In genomic region chr11:63573881-63574855, GRCh38 we compare ENCODE assay signal across 8 cellular contexts. TPM values are rescaled to one million over a fixed set of nuclear protein-coding genes. Genes with fewer than 3 reads are reported as not detected.
DNase-seq lines count a peak whose midpoint lies in the region; ATAC-seq and TF ChIP-seq lines count a peak whose summit lies in the region.

No MANE protein-coding gene starts in this region.

- peak overlapping the region; percentile 71 for H3K4me3 Mint-ChIP-seq in activated T-helper 17 cell treated with anti-CD3 and anti-CD28 coated beads, Interleukin-2, amount 50 U/mL, for 72 hours

- H3K18ac ChIP-seq in IMR-90 (ENCODE audit: low read depth, low read length), result peak overlapping the region; percentile 58

- BruUV-seq in IMR-90 (replicated peaks; lab: Mats Ljungman, UMichigan), result no TSS peak

- peaks cover 14% of the 10 kb centered on the region for H3K4me1 Mint-ChIP-seq in activated T-helper 17 cell treated with anti-CD3 and anti-CD28 coated beads, Interleukin-2, amount 50 U/mL, for 72 hours

- dilution Hi-C loops in IMR-90 (cut with HindIII; ENCODE audit: low sequenced_read_pairs, unreplicated experiment), result no loop called here

- ATAC-seq in IMR-90 (ENCODE audit: low read depth), result peak; percentile 99
- ATAC-seq in activated T-helper 17 cell treated with anti-CD3 and anti-CD28 coated beads, Interleukin-2, amount 50 U/mL, for 72 hours (replicated peaks), result peak; percentile 83

- H3K36me3 ChIP-seq in IMR-90 (ENCODE audit: control insufficient read depth, insufficient read depth, low read length) (no peaks in the 10 kb centered on the region), left ventricle myocardium inferior (no peaks in the 10 kb centered on the region), sigmoid colon (no peaks in the 10 kb centered on the region)

- peak overlapping the region; percentile 1 for H2BK5ac ChIP-seq in IMR-90 (ENCODE audit: low read depth, low read length, poor library complexity, severe bottlenecking)

- H3K9me3 ChIP-seq in IMR-90 (ENCODE audit: control insufficient read depth, insufficient read depth, low read length) (no peaks in the 10 kb centered on the region), left ventricle myocardium inferior (replicated peaks) (peaks cover 4% of the 10 kb centered on the region), sigmoid colon (no peaks in the 10 kb centered on the region)

- peak overlapping the region; percentile 64; the same call in 1 of the 3 replicates for H2BK15ac ChIP-seq in IMR-90 (ENCODE audit: low read depth, low read length)

- H3K4me1 ChIP-seq in IMR-90 (ENCODE audit: control insufficient read depth, insufficient read depth, low read length) (peaks cover 8% of the 10 kb centered on the region), left ventricle myocardium inferior (peaks cover 25% of the 10 kb centered on the region), sigmoid colon (peaks cover 0 to 23% (median 15%) of the 10 kb centered on the region in 4 donors)

- TF ChIP-seq POLR2A in IMR-90 (IDR thresholded peaks at IDR 0.05; ENCODE audit: low read depth, low read length) (no peak), sigmoid colon (IDR thresholded peaks at IDR 0.05) (no peak)

- no peak for TF ChIP-seq EP300 in sigmoid colon (IDR thresholded peaks at IDR 0.05)

- TF ChIP-seq CTCF in IMR-90 (conservative IDR thresholded peaks at IDR 0.05; ENCODE audit: low read depth, low read length) (peak; percentile 19; the same call in 1 of the 2 replicates), left ventricle myocardium inferior (IDR thresholded peaks at IDR 0.05; ENCODE audit: borderline replicate concordance) (peak; percentile 9), sigmoid colon (IDR thresholded peaks at IDR 0.05) (no peak)

- no peak for TF ChIP-seq RAD21 in IMR-90 (IDR thresholded peaks at IDR 0.05; ENCODE audit: low read length)

- H3K27ac ChIP-seq in IMR-90 (ENCODE audit: insufficient read depth, low read length) (peak overlapping the region; percentile 45; the same call in 1 of the 2 replicates), left ventricle myocardium inferior (replicated peaks) (peak overlapping the region; percentile 80), sigmoid colon (peak overlapping the region; percentile 77 to 85 (median 80))

- no peaks in the 10 kb centered on the region for H3K79me1 ChIP-seq in IMR-90 (ENCODE audit: low read depth in 1 of 2, low read length in 2 of 2)

- peaks cover 8% of the 10 kb centered on the region for H3K9me1 ChIP-seq in IMR-90 (ENCODE audit: insufficient read depth, low read length)

- peak overlapping the region; percentile 91 for H3K14ac ChIP-seq in IMR-90 (replicated peaks; ENCODE audit: low read depth, low read length)

- peak overlapping the region; percentile 85 for H3K4ac ChIP-seq in IMR-90 (ENCODE audit: low read depth, low read length)

- intact Hi-C loops in IMR-90 (cut with micrococcal nuclease) (no loop called here), left ventricle myocardium inferior (cut with micrococcal nuclease) (no loop called here), sigmoid colon (cut with DNase I) (loop anchor here (2.0 kb wide), 1 partner anchor 37 kb away; the partner anchor contains the start of gene PLAAT4)

- H3K23ac ChIP-seq in IMR-90 (ENCODE audit: low read depth, low read length), result 0 out of 2 replicates have a peak overlapping the region, but pooled peaks have one; percentile 21

- H4K8ac ChIP-seq in IMR-90 (ENCODE audit: low read depth in 2 of 2, low read length in 2 of 2), result peak overlapping the region; percentile 95 to 96

- H2BK120ac ChIP-seq in IMR-90 (ENCODE audit: low read depth, low read length), result peak overlapping the region; percentile 61; the same call in 1 of the 2 replicates

- no peaks in the 10 kb centered on the region for H3K36me3 Mint-ChIP-seq in activated T-helper 17 cell treated with anti-CD3 and anti-CD28 coated beads, Interleukin-2, amount 50 U/mL, for 72 hours (ENCODE audit: low read depth)

- no peaks in the 10 kb centered on the region for H3K9me3 Mint-ChIP-seq in activated T-helper 17 cell treated with anti-CD3 and anti-CD28 coated beads, Interleukin-2, amount 50 U/mL, for 72 hours

- POLR2A ChIA-PET in IMR-90 (lab: Charles Lee; ENCODE audit: unreplicated experiment), result no interaction called here

- peak overlapping the region; percentile 44; the same call in 1 of the 2 replicates for H3K56ac ChIP-seq in IMR-90 (ENCODE audit: extremely low read depth, insufficient read depth, low read length)

- peak overlapping the region; percentile 72 for H4K91ac ChIP-seq in IMR-90 (ENCODE audit: insufficient read depth, low read depth, low read length)

- 57% methylated on average over 4 of the region's 15 CpGs; no CpG with 5 or more reads in 1 of the 2 experiments for WGBS in IMR-90 (ENCODE audit: extremely low coverage in 2 of 2, insufficient read length in 1 of 2), 2 experiments
- 32 to 40% methylated on average over 15 of the region's 15 CpGs for WGBS in sigmoid colon, 2 donors

- H4K20me1 ChIP-seq in IMR-90 (ENCODE audit: insufficient read depth, low read length), result no peaks in the 10 kb centered on the region

- H3K27me3 Mint-ChIP-seq in activated T-helper 17 cell treated with anti-CD3 and anti-CD28 coated beads, Interleukin-2, amount 50 U/mL, for 72 hours, result no peaks in the 10 kb centered on the region

- H3K4me3 ChIP-seq in IMR-90 (ENCODE audit: insufficient read depth, low read depth, low read length), result peak overlapping the region; percentile 21; the same call in 1 of the 2 replicates
- peak overlapping the region; percentile 50 for H3K4me3 ChIP-seq in left ventricle myocardium inferior
- H3K4me3 ChIP-seq in sigmoid colon, result peak overlapping the region; percentile 16 to 41 (median 35)

- in situ Hi-C loops in IMR-90 (cut with MboI; ENCODE audit: low sequenced_read_pairs), result no loop called here
- in situ Hi-C loops in G401 (cut with HindIII; ENCODE audit: low sequenced_read_pairs), result no loop called here

- peak overlapping the region; percentile 30; the same call in 1 of the 2 replicates for H2BK20ac ChIP-seq in IMR-90 (ENCODE audit: low read depth, low read length)

- peak overlapping the region; percentile 71 for H2AK9ac ChIP-seq in IMR-90 (replicated peaks; ENCODE audit: low read depth, low read length, poor library complexity)

- peak overlapping the region; percentile 10; the same call in 1 of the 2 replicates for H3K9ac ChIP-seq in IMR-90 (ENCODE audit: low read depth, low read length)

- peak overlapping the region; percentile 74 for H3K4me2 ChIP-seq in IMR-90 (ENCODE audit: low read depth, low read length)

- H3K27ac Mint-ChIP-seq in activated T-helper 17 cell treated with anti-CD3 and anti-CD28 coated beads, Interleukin-2, amount 50 U/mL, for 72 hours, result peak overlapping the region; percentile 93

- DNase-seq in NCI-H146 (lab: John Stamatoyannopoulos, UW) (peak; percentile 28), NCI-H146 treated with DMSO at 0.1 percent for 48 hours (lab: John Stamatoyannopoulos, UW; ENCODE audit: unreplicated experiment) (no peak), IMR-90 (peak; percentile 85), left ventricle myocardium inferior (peak; percentile 26), sigmoid colon (peak; percentile 80), KG1 (lab: John Stamatoyannopoulos, UW) (no peak), G401 (ENCODE audit: low spot score) (no peak)

- peak overlapping the region; percentile 76 for H4K5ac ChIP-seq in IMR-90 (ENCODE audit: low read depth, low read length)

- H2AK5ac ChIP-seq in IMR-90 (ENCODE audit: low read depth, low read length), result peak overlapping the region; percentile 73; the same call in 1 of the 2 replicates

- H3K27me3 ChIP-seq in IMR-90 (ENCODE audit: control insufficient read depth, insufficient read depth, low read length) (no peaks in the 10 kb centered on the region), left ventricle myocardium inferior (ENCODE audit: low read depth) (no peaks in the 10 kb centered on the region), sigmoid colon (no peaks in the 10 kb centered on the region)

- peak overlapping the region; percentile 87 for H2AFZ ChIP-seq in IMR-90 (replicated peaks; ENCODE audit: low read length, poor library complexity)

- CTCF ChIA-PET in IMR-90 (lab: Yijun Ruan, JAX), result interaction anchor here (0.7 kb wide), 1 partner anchor 19 kb away, joined by 3 read pairs; no protein-coding TSS in a partner anchor

RNA-seq across cellular contexts. Expression of gene PLAAT2, which starts 11.0 kb away (rescaled TPM):
- total RNA-seq in IMR-90 (2012; rRNA removed) (not detected in 2 replicates), left ventricle myocardium inferior (not detected), sigmoid colon (under 1 TPM in 1 of 4 donors, not detected in 3; 0.71 TPM)
- polyA plus RNA-seq in IMR-90 (2012; rRNA removed) (not detected in 2 replicates), sigmoid colon (100 to 1,000 TPM in 2 of 3 donors, 10 to 100 TPM in 1; 27.0 to 233 (median 112) TPM)
- not detected in 2 replicates for polyA plus RNA-seq in IMR-90 (2012; cell fraction: cytosol; rRNA removed)
- polyA plus RNA-seq in IMR-90 (2012; cell fraction: nucleus; rRNA removed; ENCODE audit: low replicate concordance), result not detected in 2 replicates
- total RNA-seq in activated T-helper 17 cell treated with anti-CD3 and anti-CD28 coated beads, Interleukin-2, amount 50 U/mL, for 72 hours, result not detected
- not detected in 2 replicates for total RNA-seq in G401 (2014; rRNA removed; shearing (Covaris generic))

RNA-seq across cellular contexts. Expression of gene PLAAT4, which starts 37.6 kb away (rescaled TPM):
- total RNA-seq in IMR-90 (2012; rRNA removed), result 0.18 TPM in 1 of 2 replicates, not detected in the other
- 0.17 and 0.34 TPM in 2 replicates for polyA plus RNA-seq in IMR-90 (2012; rRNA removed)
- 1.3 and 1.4 TPM in 2 replicates for polyA plus RNA-seq in IMR-90 (2012; cell fraction: cytosol; rRNA removed)
- 0.17 and 0.86 TPM in 2 replicates for polyA plus RNA-seq in IMR-90 (2012; cell fraction: nucleus; rRNA removed; ENCODE audit: low replicate concordance)
- 10 to 100 TPM; 20.7 to 22.1 TPM for total RNA-seq in activated T-helper 17 cell treated with anti-CD3 and anti-CD28 coated beads, Interleukin-2, amount 50 U/mL, for 72 hours
- total RNA-seq in left ventricle myocardium inferior, result 15.5 TPM
- 10 to 100 TPM; 36.7 to 49.9 (median 42.8) TPM for total RNA-seq in sigmoid colon
- 100 to 1,000 TPM in 2 of 3 donors, 10 to 100 TPM in 1; 63.1 to 262 (median 114) TPM for polyA plus RNA-seq in sigmoid colon
- total RNA-seq in G401 (2014; rRNA removed; shearing (Covaris generic)), result not detected in 2 replicates

RNA-seq across cellular contexts. Expression of gene PLAAT3, which starts 40.1 kb away (rescaled TPM):
- total RNA-seq in IMR-90 (2012; rRNA removed) (3.2 and 3.3 TPM in 2 replicates), left ventricle myocardium inferior (144 TPM), sigmoid colon (10 to 100 TPM; 34.9 to 59.9 (median 47.9) TPM)
- polyA plus RNA-seq in IMR-90 (2012; rRNA removed) (3.9 and 4.5 TPM in 2 replicates), sigmoid colon (10 to 100 TPM; 14.6 to 34.7 (median 21.0) TPM)
- polyA plus RNA-seq in IMR-90 (2012; cell fraction: cytosol; rRNA removed), result 7.4 and 9.5 TPM in 2 replicates
- 2.0 and 3.0 TPM in 2 replicates for polyA plus RNA-seq in IMR-90 (2012; cell fraction: nucleus; rRNA removed; ENCODE audit: low replicate concordance)
- total RNA-seq in activated T-helper 17 cell treated with anti-CD3 and anti-CD28 coated beads, Interleukin-2, amount 50 U/mL, for 72 hours, result 1 to 10 TPM; 5.4 to 7.6 TPM
- total RNA-seq in G401 (2014; rRNA removed; shearing (Covaris generic)), result 19.6 and 26.9 TPM in 2 replicates

Comparison
In these comparisons a context has a peak if more than half of its experiments do, and no peak if none do; other contexts are left out.
1. DNase-seq: peak in NCI-H146 (single experiment), IMR-90 (single experiment), left ventricle myocardium inferior (single experiment) and sigmoid colon (single experiment); none in NCI-H146 treated with DMSO at 0.1 percent for 48 hours (single experiment), KG1 (single experiment) and G401 (single experiment).
2. CTCF ChIP-seq: peak in IMR-90 (single experiment) and left ventricle myocardium inferior (single experiment); none in sigmoid colon (0 of 4).
3. RNA of gene PLAAT4, which starts 37.6 kb away (total RNA-seq): 36.7 to 49.9 TPM in sigmoid colon, 20.7 to 22.1 TPM in activated T-helper 17 cell treated with anti-CD3 and anti-CD28 coated beads, Interleukin-2, amount 50 U/mL, for 72 hours and 15.5 TPM in left ventricle myocardium inferior (single experiment); 0.18 TPM in IMR-90 and not detected in G401; every median in the first group is over 10 times any median in the second.
4. Peak in every context shown above with its lines, with median percentiles within 50 percentile points of each other: H3K27ac ChIP-seq and H3K4me3 ChIP-seq.